In the genomic region with DNA sequence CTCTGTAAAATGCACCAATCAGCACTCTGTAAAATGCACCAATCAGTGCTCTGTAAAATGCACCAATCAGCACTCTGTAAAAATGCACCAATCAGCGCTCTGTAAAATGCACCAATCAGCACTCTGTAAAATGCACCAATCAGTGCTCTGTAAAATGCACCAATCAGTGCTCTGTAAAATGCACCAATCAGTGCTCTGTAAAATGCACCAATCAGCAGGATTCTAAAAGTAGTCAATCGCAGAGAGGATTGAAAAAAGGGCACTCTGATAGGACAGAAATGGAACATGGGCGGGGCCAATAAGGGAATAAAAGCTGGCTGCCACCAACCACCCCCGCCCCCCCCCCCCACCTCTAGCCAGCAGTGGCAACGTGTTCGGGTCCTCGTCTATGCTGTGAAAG, we compare ENCODE assay signal across 1 cellular context.
TF ChIP-seq lines count a peak whose summit lies in the region.
"Not testable (repeated sequence)": the region's sequence is repeated elsewhere in the genome, so short reads cannot be mapped to it uniquely, and the experiment has no call there.

No MANE protein-coding gene starts in this region.

TF ChIP-seq in K562, 482 proteins besides CTCF, POLR2A, EP300 and RAD21 (continued from another document):
- TF ChIP-seq MAFF (IDR thresholded peaks at IDR 0.05; ENCODE audit: low read length) (peak; percentile 13; the same call in 1 of the 2 replicates), FOS (IDR thresholded peaks at IDR 0.05; ENCODE audit: extremely low read depth, insufficient read length) (peak; percentile 35), MAFG (tag; conservative IDR thresholded peaks at IDR 0.05) (peak; percentile 79), TEAD1 (CRISPR knock-in tag; IDR thresholded peaks at IDR 0.05) (0 out of 4 replicates have a peak, but pooled peaks of 1 of the 2 experiments have one; percentile 22), KDM1A (IDR thresholded peaks at IDR 0.05) (0 out of 4 replicates have a peak, but pooled peaks have one; percentile 29 to 55)
- TF ChIP-seq, protein P1, sequence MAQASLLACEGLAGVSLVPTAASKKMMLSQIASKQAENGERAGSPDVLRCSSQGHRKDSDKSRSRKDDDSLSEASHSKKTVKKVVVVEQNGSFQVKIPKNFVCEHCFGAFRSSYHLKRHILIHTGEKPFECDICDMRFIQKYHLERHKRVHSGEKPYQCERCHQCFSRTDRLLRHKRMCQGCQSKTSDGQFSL (CRISPR knock-in tag; IDR thresholded peaks at IDR 0.05): peak; percentile 42; the same call in 1 of the 2 replicates
- TF ChIP-seq, protein P1 (tag; IDR thresholded peaks at IDR 0.05): not testable (repeated sequence)
